9 cellular contexts compared by ENCODE assay signal in the genomic region with DNA sequence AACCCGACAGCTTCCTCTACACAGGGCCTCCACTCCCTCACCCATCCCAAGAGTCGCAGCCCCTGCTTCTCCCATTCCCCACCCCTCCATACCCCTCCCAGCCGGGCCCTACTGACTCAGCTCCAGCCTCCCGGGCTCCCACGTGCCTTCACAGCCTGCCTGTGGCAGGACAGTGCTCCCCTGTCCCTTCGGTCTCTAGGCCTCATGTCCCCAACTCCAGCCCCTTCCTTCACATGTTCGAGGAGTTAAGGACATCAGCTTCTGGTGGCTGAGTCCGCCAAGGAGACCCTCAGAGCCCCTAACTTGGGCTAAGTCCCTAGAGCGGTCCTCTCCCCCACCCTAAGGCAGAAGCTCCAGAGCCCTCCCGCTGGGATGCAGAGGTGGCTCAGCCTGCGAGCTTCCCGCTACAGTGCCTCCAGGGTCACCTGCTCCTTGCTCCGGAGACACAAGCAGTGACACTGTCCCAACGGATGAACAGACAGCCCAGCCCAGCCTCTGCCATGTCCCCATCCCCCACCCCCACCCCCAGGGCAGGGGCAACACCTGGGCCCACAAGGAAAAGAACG. TPM values are rescaled to one million over a fixed set of nuclear protein-coding genes. Genes with fewer than 3 reads are reported as not detected.
DNase-seq lines count a peak whose midpoint lies in the region; ATAC-seq and TF ChIP-seq lines count a peak whose summit lies in the region.
"Had no signal": no experiment of that assay in that cellular context is flagged by ENCODE, and none has a peak within 500 bp of the region (broad histone marks: within the 10 kb centered on the region; RNA-seq: fewer than 3 reads in every experiment).

No MANE protein-coding gene starts in this region.

- ATAC-seq in GM18517 (IDR thresholded peaks at IDR 0.05; ENCODE audit: unreplicated experiment): no peak

- TF ChIP-seq POLR2A in Peyer's patch (IDR thresholded peaks at IDR 0.05): no peak

- H3K9me3 ChIP-seq in Peyer's patch (peaks cover 0 to 5% (median 0%) of the 10 kb centered on the region in 4 donors), fibroblast of lung (ENCODE audit: control insufficient read depth, insufficient read depth, low read depth, low read length) (no peaks in the 10 kb centered on the region), parathyroid adenoma (ENCODE audit: control insufficient read depth, low read length) (no peaks in the 10 kb centered on the region)

- H3K79me2 ChIP-seq in fibroblast of lung (ENCODE audit: control insufficient read depth, insufficient read depth, low read length) (peaks cover 5% of the 10 kb centered on the region), parathyroid adenoma (no peaks in the 10 kb centered on the region)

- H4K20me1 ChIP-seq in fibroblast of lung (ENCODE audit: control insufficient read depth, extremely low read depth, insufficient read depth, low read length): no peaks in the 10 kb centered on the region

- H3K27ac ChIP-seq in Peyer's patch: peak overlapping the region; percentile 65 to 83 (median 68)
- H3K27ac ChIP-seq in fibroblast of lung (ENCODE audit: insufficient read depth, low read length): peak overlapping the region; percentile 59
- peak overlapping the region; percentile 40 for H3K27ac ChIP-seq in parathyroid adenoma

- H3K4me2 ChIP-seq in fibroblast of lung (ENCODE audit: extremely low read depth, insufficient read depth, low read length) (peak overlapping the region; percentile 100), parathyroid adenoma (ENCODE audit: low read length) (peak overlapping the region; percentile 95)

- no peaks in the 10 kb centered on the region for H3K36me3 ChIP-seq in Peyer's patch
- no peaks in the 10 kb centered on the region for H3K36me3 ChIP-seq in fibroblast of lung (ENCODE audit: control insufficient read depth, insufficient read depth, low read length)
- H3K36me3 ChIP-seq in parathyroid adenoma (ENCODE audit: control insufficient read depth, insufficient read depth, low read length): no peaks in the 10 kb centered on the region

- H2AFZ ChIP-seq in fibroblast of lung (ENCODE audit: low read length) (peak overlapping the region; percentile 17), parathyroid adenoma (peak overlapping the region; percentile 80)

- DNase-seq in COLO668 (lab: John Stamatoyannopoulos, UW; ENCODE audit: unreplicated experiment) (peak; percentile 16), Peyer's patch (peak in 1 of 3 donors; percentile 51), fibroblast of lung (ENCODE audit: low read depth in 2 of 2) (peak; percentile 18 to 41), HUDEP-2 (lab: John Stamatoyannopoulos, UW; ENCODE audit: unreplicated experiment in 76 of 76) (no peak), DMS114 treated with DMSO at 0.1 percent for 48 hours (lab: John Stamatoyannopoulos, UW; ENCODE audit: unreplicated experiment) (no peak), DMS79 (lab: John Stamatoyannopoulos, UW) (no peak)

- H3K27me3 ChIP-seq in Peyer's patch (no peaks in the 10 kb centered on the region), fibroblast of lung (ENCODE audit: control insufficient read depth, insufficient read depth, low read length) (no peaks in the 10 kb centered on the region), parathyroid adenoma (ENCODE audit: control insufficient read depth, insufficient read depth, low read length) (no peaks in the 10 kb centered on the region)

- peak overlapping the region; percentile 43 to 68 (median 61) for H3K4me3 ChIP-seq in Peyer's patch
- peak overlapping the region; percentile 53 to 82 (median 70) for H3K4me3 ChIP-seq in fibroblast of lung (replicated peaks in 1 of 4; ENCODE audit: control extremely low read depth in 1 of 4, insufficient read depth in 1 of 4, low read depth in 3 of 4, low read length in 4 of 4)
- peak overlapping the region; percentile 75 for H3K4me3 ChIP-seq in parathyroid adenoma (ENCODE audit: low read depth, low read length)

- H3K4me1 ChIP-seq in Peyer's patch (peaks cover 0 to 77% (median 33%) of the 10 kb centered on the region in 4 donors), fibroblast of lung (ENCODE audit: control insufficient read depth, extremely low read depth, insufficient read depth, low read length) (peaks cover 38% of the 10 kb centered on the region), parathyroid adenoma (peaks cover 32% of the 10 kb centered on the region)

- TF ChIP-seq CTCF in Peyer's patch (IDR thresholded peaks at IDR 0.05) (no peak), fibroblast of lung (conservative IDR thresholded peaks at IDR 0.05 in 1 of 2, IDR thresholded peaks at IDR 0.05 in 1 of 2; ENCODE audit: low read depth in 1 of 2, low read length in 2 of 2) (no peak), parathyroid adenoma (IDR thresholded peaks at IDR 0.05) (no peak)

- H3K9ac ChIP-seq in fibroblast of lung (ENCODE audit: insufficient read depth, low read length) (peak overlapping the region; percentile 70), parathyroid adenoma (peak overlapping the region; percentile 6)

RNA-seq across cellular contexts. Expression of a gene that starts 0.8 kb away (rescaled TPM):
- total RNA-seq in Peyer's patch (10 to 100 TPM in 3 of 4 donors, 1 to 10 TPM in 1; 1.2 to 61.1 (median 18.3) TPM), fibroblast of lung (23.8 and 27.0 TPM in 2 replicates)
- polyA plus RNA-seq in fibroblast of lung: 30.7 and 30.9 TPM in 2 replicates
- 30.4 and 32.5 TPM in 2 replicates for polyA plus RNA-seq in fibroblast of lung (2012)
- polyA minus RNA-seq in fibroblast of lung (ENCODE audit: low replicate concordance): 41.0 and 45.7 TPM in 2 replicates

RNA-seq across cellular contexts. Expression of a gene that starts 15.4 kb away (rescaled TPM):
- total RNA-seq in Peyer's patch (10 to 100 TPM; 31.4 to 50.2 (median 43.2) TPM), fibroblast of lung (33.9 and 46.7 TPM in 2 replicates)
- polyA plus RNA-seq in fibroblast of lung: 33.6 and 42.5 TPM in 2 replicates
- 52.1 and 56.7 TPM in 2 replicates for polyA plus RNA-seq in fibroblast of lung (2012)
- 64.7 and 75.7 TPM in 2 replicates for polyA minus RNA-seq in fibroblast of lung (ENCODE audit: low replicate concordance)

RNA-seq across cellular contexts. Expression of a gene that starts 20.7 kb away (rescaled TPM):
- total RNA-seq in Peyer's patch (10 to 100 TPM; 20.7 to 29.7 (median 26.4) TPM), fibroblast of lung (46.4 and 46.7 TPM in 2 replicates)
- 41.6 and 66.1 TPM in 2 replicates for polyA plus RNA-seq in fibroblast of lung
- 33.1 and 53.6 TPM in 2 replicates for polyA plus RNA-seq in fibroblast of lung (2012)
- polyA minus RNA-seq in fibroblast of lung (ENCODE audit: low replicate concordance): 56.0 and 72.3 TPM in 2 replicates

RNA-seq across cellular contexts. Expression of a gene that starts 37.4 kb away (rescaled TPM):
- total RNA-seq in Peyer's patch (not detected), fibroblast of lung (not detected in 2 replicates)
- not detected in 2 replicates for polyA plus RNA-seq in fibroblast of lung
- polyA plus RNA-seq in fibroblast of lung (2012): not detected in 2 replicates
- polyA minus RNA-seq in fibroblast of lung (ENCODE audit: low replicate concordance): not detected in 2 replicates
- total RNA-seq: temporal lobe had no signal

Comparison
In these comparisons a context has a peak if more than half of its experiments do, and no peak if none do; other contexts are left out.
1. DNase-seq: peak in COLO668 (single experiment) and fibroblast of lung (2 of 2); none in HUDEP-2 (0 of 76), DMS114 treated with DMSO at 0.1 percent for 48 hours (single experiment) and DMS79 (single experiment).
2. Peak in every context shown above with its lines, with median percentiles within 50 percentile points of each other: H3K27ac ChIP-seq and H3K4me3 ChIP-seq.